17 cellular contexts compared by ENCODE assay signal in genomic region chr9:121194730-121195129, GRCh38. TPM values are rescaled to one million over a fixed set of nuclear protein-coding genes. Genes with fewer than 3 reads are reported as not detected.
DNase-seq lines count a peak whose midpoint lies in the region; ATAC-seq and TF ChIP-seq lines count a peak whose summit lies in the region.
"Had no signal": no experiment of that assay in that cellular context is flagged by ENCODE, and none has a peak within 500 bp of the region (broad histone marks: within the 10 kb centered on the region; RNA-seq: fewer than 3 reads in every experiment).

No MANE protein-coding gene starts in this region.

- CTCF ChIA-PET in activated CD4-positive, alpha-beta memory T cell treated with anti-CD3 and anti-CD28 coated beads for 36 hours (lab: Charles Lee) = interaction anchor here (1.3 to 1.4 kb wide), 2 partner anchors 9 to 18 kb away, joined by 4 to 5 read pairs; no protein-coding TSS in a partner anchor
- CTCF ChIA-PET in activated CD4-positive, alpha-beta memory T cell treated with anti-CD3 and anti-CD28 coated beads, Interleukin-2, amount 10 ng/mL, durations not matched to agents 7 days and 5 days (lab: Charles Lee) = no interaction called here

- no peak overlapping the region for H3K9ac ChIP-seq in OCI-LY1 (ENCODE audit: low read length)

- H3K27ac ChIP-seq in OCI-LY1 (ENCODE audit: low read depth, low read length, poor library complexity, severe bottlenecking) = no peak overlapping the region
- H3K27ac ChIP-seq in prostate gland = peak overlapping the region; percentile 21 to 24
- H3K27ac ChIP-seq: brain microvascular endothelial cell, ovary, SJCRH30 had no signal

- intact Hi-C loops in activated CD4-positive, alpha-beta memory T cell treated with anti-CD3 and anti-CD28 coated beads for 36 hours (cut with micrococcal nuclease) = no loop called here
- intact Hi-C loops in prostate gland (cut with DNase I) = no loop called here

- peaks cover 100% of the 10 kb centered on the region for H3K79me2 ChIP-seq in OCI-LY1 (ENCODE audit: insufficient read depth, low read length)

- H3F3A ChIP-seq in OCI-LY1 (ENCODE audit: insufficient read depth, low read length) = no peaks in the 10 kb centered on the region

- DNase-seq in activated CD4-positive, alpha-beta memory T cell treated with anti-CD3 and anti-CD28 coated beads for 36 hours = no peak
- DNase-seq in activated CD4-positive, alpha-beta memory T cell treated with anti-CD3 and anti-CD28 coated beads, Interleukin-2, amount 10 ng/mL, durations not matched to agents 7 days and 5 days = no peak
- no peak for DNase-seq in effector memory CD8-positive, alpha-beta T cell
- DNase-seq in prostate gland (ENCODE audit: low spot score) = no peak
- DNase-seq in NCI-H1048 (lab: John Stamatoyannopoulos, UW) = no peak
- DNase-seq in NCI-H1092 treated with DMSO at 0.1 percent for 48 hours (lab: John Stamatoyannopoulos, UW) = no peak
- DNase-seq: brain microvascular endothelial cell; DND-41; H9; NCI-H526 treated with DMSO at 0.1 percent for 48 hours; ovary; SJCRH30; stimulated activated CD8-positive, alpha-beta memory T cell treated with anti-CD3 and anti-CD28 coated beads, Interleukin-4, amount 100 ng/mL, for 48 hours had no signal

- H3K9me3 ChIP-seq in OCI-LY1 (ENCODE audit: low read length) (no peaks in the 10 kb centered on the region), prostate gland (no peaks in the 10 kb centered on the region)
- H3K9me3 ChIP-seq: ovary, SJCRH30 had no signal

- H3K36me3 Mint-ChIP-seq in activated CD4-positive, alpha-beta memory T cell treated with anti-CD3 and anti-CD28 coated beads for 36 hours = peaks cover 2% of the 10 kb centered on the region
- peaks cover 15% of the 10 kb centered on the region for H3K36me3 Mint-ChIP-seq in activated CD4-positive, alpha-beta memory T cell treated with anti-CD3 and anti-CD28 coated beads, Interleukin-2, amount 10 ng/mL, durations not matched to agents 7 days and 5 days (ENCODE audit: low read depth)
- H3K36me3 Mint-ChIP-seq in effector memory CD8-positive, alpha-beta T cell (ENCODE audit: insufficient read depth) = peaks cover 23% of the 10 kb centered on the region

- H3K27me3 Mint-ChIP-seq in activated CD4-positive, alpha-beta memory T cell treated with anti-CD3 and anti-CD28 coated beads for 36 hours = no peaks in the 10 kb centered on the region
- no peaks in the 10 kb centered on the region for H3K27me3 Mint-ChIP-seq in activated CD4-positive, alpha-beta memory T cell treated with anti-CD3 and anti-CD28 coated beads, Interleukin-2, amount 10 ng/mL, durations not matched to agents 7 days and 5 days
- H3K27me3 Mint-ChIP-seq in effector memory CD8-positive, alpha-beta T cell = no peaks in the 10 kb centered on the region

- no peaks in the 10 kb centered on the region for H3K9me2 ChIP-seq in OCI-LY1 (ENCODE audit: low read depth, low read length)

- peak overlapping the region; percentile 30 for H3K27ac Mint-ChIP-seq in activated CD4-positive, alpha-beta memory T cell treated with anti-CD3 and anti-CD28 coated beads for 36 hours
- no peak overlapping the region for H3K27ac Mint-ChIP-seq in activated CD4-positive, alpha-beta memory T cell treated with anti-CD3 and anti-CD28 coated beads, Interleukin-2, amount 10 ng/mL, durations not matched to agents 7 days and 5 days
- H3K27ac Mint-ChIP-seq in effector memory CD8-positive, alpha-beta T cell = peak overlapping the region; percentile 2 to 57
- H3K27ac Mint-ChIP-seq: activated T-helper 1 cell treated with anti-CD3 and anti-CD28 coated beads, Interleukin-12 subunit alpha, Interleukin-12 subunit beta, Interleukin-2, Interleukin-4 antibody, amounts not matched to agents 30 ng/mL and 10 ng/mL and 1 ng/mL, durations not matched to agents 14 hours and 24 hours and 36 hours; H9 had no signal

- no peak for TF ChIP-seq POLR2A in prostate gland (IDR thresholded peaks at IDR 0.05)

- H2AFZ ChIP-seq in OCI-LY1 (ENCODE audit: low read length) = no peak overlapping the region

- no peaks in the 10 kb centered on the region for H3K9me3 Mint-ChIP-seq in activated CD4-positive, alpha-beta memory T cell treated with anti-CD3 and anti-CD28 coated beads for 36 hours
- H3K9me3 Mint-ChIP-seq in activated CD4-positive, alpha-beta memory T cell treated with anti-CD3 and anti-CD28 coated beads, Interleukin-2, amount 10 ng/mL, durations not matched to agents 7 days and 5 days = no peaks in the 10 kb centered on the region
- no peaks in the 10 kb centered on the region for H3K9me3 Mint-ChIP-seq in effector memory CD8-positive, alpha-beta T cell
- H3K9me3 Mint-ChIP-seq: activated T-helper 1 cell treated with anti-CD3 and anti-CD28 coated beads, Interleukin-12 subunit alpha, Interleukin-12 subunit beta, Interleukin-2, Interleukin-4 antibody, amounts not matched to agents 30 ng/mL and 10 ng/mL and 1 ng/mL, durations not matched to agents 14 hours and 24 hours and 36 hours; H9 had no signal

- POLR2A ChIA-PET in activated CD4-positive, alpha-beta memory T cell treated with anti-CD3 and anti-CD28 coated beads for 36 hours (lab: Charles Lee) = no interaction called here
- POLR2A ChIA-PET in activated CD4-positive, alpha-beta memory T cell treated with anti-CD3 and anti-CD28 coated beads, Interleukin-2, amount 10 ng/mL, durations not matched to agents 7 days and 5 days (lab: Charles Lee) = no interaction called here

- peaks cover 1% of the 10 kb centered on the region; the same call in 1 of the 2 replicates for H3K36me3 ChIP-seq in OCI-LY1 (ENCODE audit: insufficient read depth, low read length)
- no peaks in the 10 kb centered on the region for H3K36me3 ChIP-seq in prostate gland
- H3K36me3 ChIP-seq: brain microvascular endothelial cell, ovary had no signal

- H3K27me3 ChIP-seq in OCI-LY1 (ENCODE audit: insufficient read depth, low read length) (no peaks in the 10 kb centered on the region), prostate gland (replicated peaks; ENCODE audit: insufficient read depth) (no peaks in the 10 kb centered on the region)
- H3K27me3 ChIP-seq: brain microvascular endothelial cell, ovary, SJCRH30 had no signal

- H3K4me3 ChIP-seq in OCI-LY1 (ENCODE audit: low read depth, low read length, poor library complexity, severe bottlenecking) = no peak overlapping the region
- H3K4me3 ChIP-seq in prostate gland = no peak overlapping the region
- H3K4me3 ChIP-seq: lung, ovary, SJCRH30 had no signal

- peaks cover 98% of the 10 kb centered on the region for H3K4me1 ChIP-seq in OCI-LY1 (ENCODE audit: insufficient read depth, low read length, severe bottlenecking)
- H3K4me1 ChIP-seq in prostate gland (replicated peaks) = peaks cover 6% of the 10 kb centered on the region

- no peak overlapping the region for H3K4me3 Mint-ChIP-seq in activated CD4-positive, alpha-beta memory T cell treated with anti-CD3 and anti-CD28 coated beads for 36 hours
- H3K4me3 Mint-ChIP-seq in activated CD4-positive, alpha-beta memory T cell treated with anti-CD3 and anti-CD28 coated beads, Interleukin-2, amount 10 ng/mL, durations not matched to agents 7 days and 5 days = no peak overlapping the region
- H3K4me3 Mint-ChIP-seq in effector memory CD8-positive, alpha-beta T cell = peak overlapping the region in 1 of 2 donors; percentile 83
- H3K4me3 Mint-ChIP-seq: activated T-helper 1 cell treated with anti-CD3 and anti-CD28 coated beads, Interleukin-12 subunit alpha, Interleukin-12 subunit beta, Interleukin-2, Interleukin-4 antibody, amounts not matched to agents 30 ng/mL and 10 ng/mL and 1 ng/mL, durations not matched to agents 14 hours and 24 hours and 36 hours; H9 had no signal

- H3K4me2 ChIP-seq in OCI-LY1 (ENCODE audit: low read length) = peak overlapping the region; percentile 4; the same call in 1 of the 2 replicates

- 17% methylated on average over 1 of the region's 1 CpG for WGBS in prostate gland

- TF ChIP-seq CTCF in OCI-LY1 (IDR thresholded peaks at IDR 0.05; ENCODE audit: low read length) (no peak), prostate gland (IDR thresholded peaks at IDR 0.05) (no peak)

- no peak for ATAC-seq in effector memory CD8-positive, alpha-beta T cell (replicated peaks)
- no peak for ATAC-seq in GM21723 (IDR thresholded peaks at IDR 0.05; ENCODE audit: unreplicated experiment)

- H4K20me1 ChIP-seq in OCI-LY1 (ENCODE audit: insufficient read depth, low read length) = peaks cover 5% of the 10 kb centered on the region; the same call in 1 of the 2 replicates

- H3K4me1 Mint-ChIP-seq in activated CD4-positive, alpha-beta memory T cell treated with anti-CD3 and anti-CD28 coated beads for 36 hours (ENCODE audit: low read depth) = peaks cover 83% of the 10 kb centered on the region
- H3K4me1 Mint-ChIP-seq in activated CD4-positive, alpha-beta memory T cell treated with anti-CD3 and anti-CD28 coated beads, Interleukin-2, amount 10 ng/mL, durations not matched to agents 7 days and 5 days = peaks cover 73% of the 10 kb centered on the region
- H3K4me1 Mint-ChIP-seq in effector memory CD8-positive, alpha-beta T cell (ENCODE audit: low read depth in 2 of 2) = peaks cover 37 to 78% of the 10 kb centered on the region in 2 donors

RNA-seq across cellular contexts. Expression of gene RAB14, which starts 6.9 kb away (rescaled TPM):
- 10 to 100 TPM; 58.2 to 58.5 TPM for total RNA-seq in activated CD4-positive, alpha-beta memory T cell treated with anti-CD3 and anti-CD28 coated beads for 36 hours
- total RNA-seq in activated CD4-positive, alpha-beta memory T cell treated with anti-CD3 and anti-CD28 coated beads, Interleukin-2, amount 10 ng/mL, durations not matched to agents 7 days and 5 days = 10 to 100 TPM; 65.8 to 68.1 TPM
- total RNA-seq in prostate gland = 10 to 100 TPM; 42.9 TPM
